12 cellular contexts compared by ENCODE assay signal in the genomic region with DNA sequence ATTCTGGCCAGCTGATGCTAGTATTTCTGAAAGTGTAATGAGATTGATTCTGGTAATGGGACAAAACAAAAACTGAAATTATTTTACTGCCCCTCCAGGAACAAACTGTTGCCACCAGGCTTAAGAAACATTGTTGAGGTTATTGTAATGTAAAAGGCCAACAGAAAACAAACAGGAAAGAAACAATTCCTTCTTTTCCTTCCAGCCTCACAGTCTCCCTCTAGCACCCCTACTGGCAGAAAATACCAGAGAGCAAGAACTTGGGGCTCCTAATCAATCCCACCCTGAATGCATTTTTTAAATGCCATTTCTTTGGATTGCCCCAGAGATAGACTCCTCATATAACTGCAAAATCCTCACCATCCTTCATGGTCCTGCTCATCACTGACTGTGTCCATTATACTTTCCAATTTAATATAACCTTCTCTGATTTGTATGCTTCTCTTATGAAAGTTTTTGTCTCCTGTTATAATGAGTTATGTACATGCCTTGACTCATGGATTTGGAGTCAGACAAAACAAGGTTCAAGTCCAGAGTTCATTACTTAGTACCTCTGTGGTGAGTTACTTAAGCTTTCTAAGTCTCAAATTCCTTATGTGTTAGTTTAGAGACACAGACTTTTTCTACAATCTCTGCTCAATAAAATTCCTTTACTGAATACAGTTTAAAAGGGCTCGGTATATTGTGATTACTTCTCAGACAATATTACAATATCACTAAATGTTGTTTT.
A peak's percentile ranks its signal among the peaks of the same experiment; 100 is the strongest.
DNase-seq lines count a peak whose midpoint lies in the region; ATAC-seq, FAIRE-seq and TF ChIP-seq lines count a peak whose summit lies in the region.
"Had no signal": no experiment of that assay in that cellular context is flagged by ENCODE, and none has a peak within 500 bp of the region (broad histone marks: within the 10 kb centered on the region; RNA-seq: fewer than 3 reads in every experiment).

No MANE protein-coding gene starts in this region.

- in situ Hi-C loops in astrocyte of the cerebellum (cut with HindIII; ENCODE audit: low sequenced_read_pairs) = loop anchor here (5.0 kb wide), 1 partner anchor 56 kb away; no protein-coding TSS in a partner anchor

- dilution Hi-C loops in keratinocyte (cut with MboI; ENCODE audit: extremely low pct_ligation_motif_present, low sequenced_read_pairs) = no loop called here

- H3K27me3 Mint-ChIP-seq in Caco-2 (ENCODE audit: insufficient read depth, unreplicated experiment) = no peaks in the 10 kb centered on the region
- H3K27me3 Mint-ChIP-seq: CD4-positive, CD25-positive, alpha-beta regulatory T cell; IgD-negative memory B cell had no signal

- no peak overlapping the region for H3K9ac ChIP-seq in keratinocyte (ENCODE audit: control insufficient read depth, extremely low read depth, insufficient read depth, low read length)

- H3K4me1 ChIP-seq in Caco-2 (no peaks in the 10 kb centered on the region), keratinocyte (ENCODE audit: control insufficient read depth, extremely low read depth, insufficient read depth, low read length) (no peaks in the 10 kb centered on the region)
- H3K4me1 ChIP-seq: suprapubic skin had no signal

- TF ChIP-seq CTCF in Caco-2 (IDR thresholded peaks at IDR 0.05; ENCODE audit: insufficient read depth in 1 of 2, low read depth in 1 of 2, low read length in 1 of 2, severe bottlenecking in 1 of 2, unreplicated experiment in 1 of 2) (peak; percentile 16 to 53), HFF-Myc (IDR thresholded peaks at IDR 0.05; ENCODE audit: low read depth, low read length, missing control alignments) (peak; percentile 65), astrocyte of the cerebellum (IDR thresholded peaks at IDR 0.05; ENCODE audit: low read depth, low read length, missing control alignments) (peak; percentile 35), keratinocyte (optimal IDR thresholded peaks at IDR 0.05 in 1 of 3, IDR thresholded peaks at IDR 0.05 in 1 of 3, conservative IDR thresholded peaks at IDR 0.05 in 1 of 3; ENCODE audit: extremely low read depth in 1 of 3, insufficient read depth in 2 of 3, low read length in 3 of 3) (peak in 2 of 3 experiments; percentile 43 to 65)

- H3K27me3 ChIP-seq in Caco-2 (replicated peaks; ENCODE audit: control insufficient read depth, insufficient read depth, low read length) (no peaks in the 10 kb centered on the region), keratinocyte (ENCODE audit: control insufficient read depth, extremely low read depth, insufficient read depth, low read length) (no peaks in the 10 kb centered on the region)
- H3K27me3 ChIP-seq: suprapubic skin had no signal

- H3K27ac ChIP-seq in keratinocyte (ENCODE audit: control insufficient read depth, insufficient read depth, low read length) = no peak overlapping the region
- H3K27ac ChIP-seq: suprapubic skin had no signal

- intact Hi-C loops in Caco-2 (cut with micrococcal nuclease; ENCODE audit: unreplicated experiment) = no loop called here

- no peak overlapping the region for H3K27ac Mint-ChIP-seq in Caco-2 (ENCODE audit: unreplicated experiment)
- H3K27ac Mint-ChIP-seq: CD4-positive, CD25-positive, alpha-beta regulatory T cell; IgD-negative memory B cell had no signal

- FAIRE-seq in keratinocyte (lab: Jason Lieb, UNC) = no peak

- H2AFZ ChIP-seq in keratinocyte (ENCODE audit: control insufficient read depth, low read length) = no peak overlapping the region

- no peaks in the 10 kb centered on the region for H3K9me3 Mint-ChIP-seq in Caco-2 (ENCODE audit: unreplicated experiment)

- H3K9me1 ChIP-seq in keratinocyte (ENCODE audit: control insufficient read depth, extremely low read depth, insufficient read depth, low read length) = no peaks in the 10 kb centered on the region

- no peaks in the 10 kb centered on the region for H3K79me2 ChIP-seq in keratinocyte (ENCODE audit: control insufficient read depth, insufficient read depth, low read length)

- H3K4me2 ChIP-seq in keratinocyte (ENCODE audit: control insufficient read depth, extremely low read depth, insufficient read depth, low read depth, low read length) = no peak overlapping the region

- H3K4me1 Mint-ChIP-seq in Caco-2 (ENCODE audit: low read depth, unreplicated experiment) = no peaks in the 10 kb centered on the region
- H3K4me1 Mint-ChIP-seq: CD4-positive, CD25-positive, alpha-beta regulatory T cell; IgD-negative memory B cell had no signal

- H4K20me1 ChIP-seq in keratinocyte (ENCODE audit: control insufficient read depth, extremely low read depth, insufficient read depth, low read length) = no peaks in the 10 kb centered on the region

- POLR2A ChIA-PET in Caco-2 (lab: Charles Lee) = no interaction called here

- H3K36me3 Mint-ChIP-seq in Caco-2 (ENCODE audit: insufficient read depth, unreplicated experiment) = no peaks in the 10 kb centered on the region
- H3K36me3 Mint-ChIP-seq: CD4-positive, CD25-positive, alpha-beta regulatory T cell; IgD-negative memory B cell had no signal

- no peak overlapping the region for H3K4me3 Mint-ChIP-seq in Caco-2 (ENCODE audit: unreplicated experiment)
- H3K4me3 Mint-ChIP-seq: CD4-positive, CD25-positive, alpha-beta regulatory T cell; IgD-negative memory B cell had no signal

- CTCF ChIA-PET in Caco-2 (lab: Charles Lee) = no interaction called here

- no peak for ATAC-seq in GM21619 (IDR thresholded peaks at IDR 0.05; ENCODE audit: unreplicated experiment)
- ATAC-seq in HG03571 (IDR thresholded peaks at IDR 0.05; ENCODE audit: unreplicated experiment) = no peak

- no peak overlapping the region for H3K4me3 ChIP-seq in Caco-2 (ENCODE audit: low read depth, low read length)
- H3K4me3 ChIP-seq in HFF-Myc (replicated peaks; ENCODE audit: low read depth, low read length) = no peak overlapping the region
- no peak overlapping the region for H3K4me3 ChIP-seq in astrocyte of the cerebellum (ENCODE audit: low read depth, low read length)
- H3K4me3 ChIP-seq in keratinocyte (ENCODE audit: control insufficient read depth in 2 of 3, extremely low read depth in 1 of 3, insufficient read depth in 2 of 3, low read depth in 1 of 3, low read length in 3 of 3) = no peak overlapping the region
- H3K4me3 ChIP-seq: suprapubic skin had no signal

- H3K9me3 ChIP-seq in Caco-2 (no peaks in the 10 kb centered on the region), keratinocyte (ENCODE audit: control insufficient read depth, low read depth, low read length) (no peaks in the 10 kb centered on the region)
- H3K9me3 ChIP-seq: suprapubic skin had no signal

- H3K36me3 ChIP-seq in Caco-2 (ENCODE audit: control insufficient read depth, insufficient read depth, low read length) = no peaks in the 10 kb centered on the region
- H3K36me3 ChIP-seq in keratinocyte (ENCODE audit: control insufficient read depth in 2 of 2, extremely low read depth in 1 of 2, insufficient read depth in 2 of 2, low read length in 2 of 2) = no peaks in the 10 kb centered on the region
- H3K36me3 ChIP-seq: suprapubic skin had no signal

- no TSS peak for BruUV-seq in Caco-2 (replicated peaks; lab: Mats Ljungman, UMichigan)

- DNase-seq in Caco-2 = no peak
- DNase-seq in HFF-Myc (ENCODE audit: extremely low read depth, low read depth) = no peak
- no peak for DNase-seq in astrocyte of the cerebellum (ENCODE audit: low read depth)
- no peak for DNase-seq in keratinocyte (ENCODE audit: low read depth, low spot score)
- no peak for DNase-seq in hippocampal formation (lab: John Stamatoyannopoulos, UW)
- DNase-seq in C1 segment of cervical spinal cord (lab: John Stamatoyannopoulos, UW) = no peak
- DNase-seq: CD4-positive, CD25-positive, alpha-beta regulatory T cell; NCI-H2171 treated with DMSO at 0.1 percent for 48 hours had no signal
